ENCODE assay signal across 25 cellular contexts in genomic region chr1:9871707-9872425, GRCh38.
"Had no signal": no experiment of that assay in that cellular context is flagged by ENCODE, and none has a peak within 500 bp of the region (broad histone marks: within the 10 kb centered on the region; RNA-seq: fewer than 3 reads in every experiment).

No MANE protein-coding gene starts in this region.

- H3K4me2 ChIP-seq: smooth muscle cell had no signal

- H3K27ac ChIP-seq: cardiac muscle cell, epithelial cell of prostate, left ventricle myocardium inferior, neutrophil, pancreas, right lobe of liver, stomach, testis had no signal

- H3K27me3 ChIP-seq: cardiac muscle cell, neutrophil, pancreas, right lobe of liver, stomach, testis had no signal

- H3K27ac Mint-ChIP-seq: activated CD4-positive, alpha-beta memory T cell treated with anti-CD3 and anti-CD28 coated beads for 36 hours; activated naive CD8-positive, alpha-beta T cell treated with anti-CD3 and anti-CD28 coated beads for 36 hours; effector memory CD8-positive, alpha-beta T cell; naive B cell; stimulated activated effector memory CD8-positive, alpha-beta T cell treated with anti-CD3 and anti-CD28 coated beads, Interleukin-12 subunit alpha, Interleukin-12 subunit beta, amount 100 ng/mL, for 72 hours; T-helper 2 cell treated with Interferon-gamma antibody and Interleukin-4, amounts not matched to agents 5 μg/mL and 100 μg/mL, for 36 hours; type B pancreatic cell had no signal

- ATAC-seq: effector memory CD8-positive, alpha-beta T cell; pancreas; right lobe of liver; stimulated activated effector memory CD8-positive, alpha-beta T cell treated with anti-CD3 and anti-CD28 coated beads, Interleukin-12 subunit alpha, Interleukin-12 subunit beta, amount 100 ng/mL, for 72 hours had no signal

- H3K36me3 ChIP-seq: right lobe of liver had no signal

- H3K4me3 ChIP-seq: cardiac muscle cell, left ventricle myocardium inferior, pancreas, right lobe of liver, smooth muscle cell, stomach, testis had no signal

- H3K36me3 Mint-ChIP-seq: activated CD4-positive, alpha-beta memory T cell treated with anti-CD3 and anti-CD28 coated beads for 36 hours; activated naive CD8-positive, alpha-beta T cell treated with anti-CD3 and anti-CD28 coated beads for 36 hours; naive B cell; type B pancreatic cell had no signal

- H3K4me3 Mint-ChIP-seq: activated CD4-positive, alpha-beta memory T cell treated with anti-CD3 and anti-CD28 coated beads for 36 hours; activated naive CD8-positive, alpha-beta T cell treated with anti-CD3 and anti-CD28 coated beads for 36 hours; effector memory CD8-positive, alpha-beta T cell; naive B cell; stimulated activated effector memory CD8-positive, alpha-beta T cell treated with anti-CD3 and anti-CD28 coated beads, Interleukin-12 subunit alpha, Interleukin-12 subunit beta, amount 100 ng/mL, for 72 hours; T-helper 2 cell treated with Interferon-gamma antibody and Interleukin-4, amounts not matched to agents 5 μg/mL and 100 μg/mL, for 36 hours; type B pancreatic cell had no signal

- H3K9me3 ChIP-seq: left ventricle myocardium inferior, neutrophil, pancreas, right lobe of liver, stomach, testis had no signal

- FAIRE-seq: frontal cortex, kidney, pancreas, TTC549 had no signal

- H3K9me3 Mint-ChIP-seq: activated CD4-positive, alpha-beta memory T cell treated with anti-CD3 and anti-CD28 coated beads for 36 hours; activated naive CD8-positive, alpha-beta T cell treated with anti-CD3 and anti-CD28 coated beads for 36 hours; effector memory CD8-positive, alpha-beta T cell; naive B cell; stimulated activated effector memory CD8-positive, alpha-beta T cell treated with anti-CD3 and anti-CD28 coated beads, Interleukin-12 subunit alpha, Interleukin-12 subunit beta, amount 100 ng/mL, for 72 hours; T-helper 2 cell treated with Interferon-gamma antibody and Interleukin-4, amounts not matched to agents 5 μg/mL and 100 μg/mL, for 36 hours; type B pancreatic cell had no signal

- H3K4me1 ChIP-seq: pancreas had no signal

- DNase-seq: activated CD4-positive, alpha-beta memory T cell treated with anti-CD3 and anti-CD28 coated beads for 36 hours; activated naive CD8-positive, alpha-beta T cell treated with anti-CD3 and anti-CD28 coated beads for 36 hours; activated T-cell treated with anti-CD3 and anti-CD28 coated beads for 4 hours; amniotic stem cell; dermis blood vessel endothelial cell; effector memory CD8-positive, alpha-beta T cell; head of caudate nucleus; left ventricle myocardium inferior; mammary epithelial cell; naive B cell; right lobe of liver; stimulated activated CD4-positive, alpha-beta T cell treated with anti-CD3 and anti-CD28 coated beads, Interleukin-4, amount 100 ng/mL, for 1 hour; stomach; testis had no signal

- H3K27me3 Mint-ChIP-seq: activated CD4-positive, alpha-beta memory T cell treated with anti-CD3 and anti-CD28 coated beads for 36 hours; activated naive CD8-positive, alpha-beta T cell treated with anti-CD3 and anti-CD28 coated beads for 36 hours; effector memory CD8-positive, alpha-beta T cell; naive B cell; type B pancreatic cell had no signal
